ENCODE assay signal across 8 cellular contexts in the genomic region with DNA sequence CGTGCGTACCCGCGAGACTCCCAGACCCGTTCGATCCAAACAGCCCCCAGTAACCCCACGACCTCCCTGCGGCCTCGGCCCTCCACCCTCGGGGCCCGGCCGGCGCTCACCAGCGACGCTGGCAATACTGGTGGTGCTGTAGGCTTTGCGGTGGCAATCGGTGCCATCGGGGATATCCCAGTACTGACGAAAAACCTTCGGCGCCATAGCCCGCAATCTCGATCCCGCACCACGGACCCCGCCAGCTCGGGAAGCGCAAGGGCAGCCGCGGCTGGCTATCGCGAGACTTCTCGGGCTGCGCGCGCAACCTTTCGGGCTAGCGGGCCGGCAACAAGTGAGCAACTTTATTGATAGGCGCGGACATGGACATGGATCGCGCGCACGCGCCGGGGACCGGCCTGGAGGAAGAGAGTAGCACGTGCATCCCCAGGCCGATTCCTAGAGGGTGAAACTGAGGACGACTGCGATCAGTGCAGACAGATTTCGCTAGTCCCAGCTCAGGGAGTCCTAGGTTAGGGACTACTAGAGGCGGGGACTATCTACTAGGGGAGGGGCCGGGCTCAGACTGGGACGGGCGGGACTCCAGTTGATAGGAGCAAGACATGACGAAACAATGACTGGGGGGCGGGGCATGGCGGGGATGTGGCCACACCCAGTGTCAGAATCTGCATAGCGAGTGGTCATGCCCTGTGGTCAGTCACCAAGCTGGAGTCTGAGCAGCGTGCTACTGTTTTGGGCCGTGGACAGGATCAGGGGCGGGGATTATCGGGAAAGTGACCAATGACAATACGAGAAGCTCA. TPM values are rescaled to one million over a fixed set of nuclear protein-coding genes. Genes with fewer than 3 reads are reported as not detected.
A peak's percentile ranks its signal among the peaks of the same experiment; 100 is the strongest.
DNase-seq lines count a peak whose midpoint lies in the region; ATAC-seq and TF ChIP-seq lines count a peak whose summit lies in the region.

A gene (minus strand): TSS at position 289 of the 800 bp plus-strand sequence. CDS start 82 bp downstream, at position 207.

- peak within 1 kb of the TSS; percentile 94 for H3K4me3 Mint-ChIP-seq in activated naive CD4-positive, alpha-beta T cell treated with anti-CD3 and anti-CD28 coated beads for 36 hours

- ATAC-seq in HG02571 (IDR thresholded peaks at IDR 0.05; ENCODE audit: unreplicated experiment) = peak; percentile 39
- peak; percentile 84 for ATAC-seq in omental fat pad (ENCODE audit: low FRiP score)
- peak; percentile 70 for ATAC-seq in thoracic aorta (ENCODE audit: insufficient number of reproducible peaks, low FRiP score, low read depth)

- peaks cover 18 to 24% of the 10 kb centered on the region in 2 donors for H3K4me1 ChIP-seq in thoracic aorta (ENCODE audit: control insufficient read depth in 1 of 2, low read depth in 2 of 2)

- H3K9me3 Mint-ChIP-seq in activated naive CD4-positive, alpha-beta T cell treated with anti-CD3 and anti-CD28 coated beads for 36 hours = no peaks in the 10 kb centered on the region

- no peaks in the 10 kb centered on the region for H3K9me3 ChIP-seq in thoracic aorta

- intact Hi-C loops in activated naive CD4-positive, alpha-beta T cell treated with anti-CD3 and anti-CD28 coated beads for 36 hours (cut with micrococcal nuclease) = loop anchor here (1.0 to 5.0 kb wide), 12 partner anchors 46 to 557 kb away; a partner anchor contains a TSS

- TF ChIP-seq POLR2A in NB4 (IDR thresholded peaks at IDR 0.05; ENCODE audit: extremely low read depth, insufficient read length) = peak; percentile 86

- H3K27me3 Mint-ChIP-seq in activated naive CD4-positive, alpha-beta T cell treated with anti-CD3 and anti-CD28 coated beads for 36 hours (ENCODE audit: low read depth) = no peaks in the 10 kb centered on the region

- DNase-seq in GM06990 (ENCODE audit: extremely low read depth, insufficient read length) = peak; percentile 98
- peak; percentile 93 for DNase-seq in NB4 (ENCODE audit: low read depth)
- DNase-seq in SK-N-DZ (ENCODE audit: low spot score) = peak; percentile 93
- peak; percentile 98 for DNase-seq in activated naive CD4-positive, alpha-beta T cell treated with anti-CD3 and anti-CD28 coated beads for 36 hours
- DNase-seq in glomerular visceral epithelial cell (ENCODE audit: extremely low spot score) = peak; percentile 96
- peak; percentile 100 for DNase-seq in omental fat pad (ENCODE audit: low spot score)
- peak; percentile 99 for DNase-seq in thoracic aorta (ENCODE audit: low spot score)

- peak within 1 kb of the TSS; percentile 81 to 83 for H3K27ac ChIP-seq in thoracic aorta

- CTCF ChIA-PET in activated naive CD4-positive, alpha-beta T cell treated with anti-CD3 and anti-CD28 coated beads for 36 hours (lab: Charles Lee) = interaction anchor here (0.6 to 5.9 kb wide), 5 partner anchors 9 to 317 kb away, joined by 3 to 48 read pairs (median 4); a partner anchor contains a TSS

- peaks cover 6% of the 10 kb centered on the region for H3K36me3 Mint-ChIP-seq in activated naive CD4-positive, alpha-beta T cell treated with anti-CD3 and anti-CD28 coated beads for 36 hours (ENCODE audit: low read depth)

- peaks cover 7% of the 10 kb centered on the region for H3K36me3 ChIP-seq in GM06990 (ENCODE audit: control insufficient read depth, insufficient read depth, low read length)
- no peaks in the 10 kb centered on the region for H3K36me3 ChIP-seq in thoracic aorta

- H3K4me3 ChIP-seq in GM06990 (replicated peaks; ENCODE audit: low read depth, low read length) = peak within 1 kb of the TSS; percentile 99
- H3K4me3 ChIP-seq in NB4 (ENCODE audit: low read depth, low read length) = peak within 1 kb of the TSS; percentile 94
- H3K4me3 ChIP-seq in thoracic aorta = peak within 1 kb of the TSS; percentile 92

- peaks cover 37% of the 10 kb centered on the region for H3K4me1 Mint-ChIP-seq in activated naive CD4-positive, alpha-beta T cell treated with anti-CD3 and anti-CD28 coated beads for 36 hours (ENCODE audit: low read depth)

- TF ChIP-seq CTCF in GM06990 (IDR thresholded peaks at IDR 0.05; ENCODE audit: insufficient read depth, low read length, poor library complexity, severe bottlenecking) (no peak), NB4 (IDR thresholded peaks at IDR 0.05; ENCODE audit: low read depth, low read length) (no peak), omental fat pad (IDR thresholded peaks at IDR 0.05) (no peak), thoracic aorta (IDR thresholded peaks at IDR 0.05) (no peak)

- no peaks in the 10 kb centered on the region for H3K27me3 ChIP-seq in GM06990 (replicated peaks; ENCODE audit: control insufficient read depth, insufficient read depth, low read length)
- no peaks in the 10 kb centered on the region for H3K27me3 ChIP-seq in thoracic aorta (replicated peaks; ENCODE audit: insufficient read depth)

- H3K27ac Mint-ChIP-seq in activated naive CD4-positive, alpha-beta T cell treated with anti-CD3 and anti-CD28 coated beads for 36 hours = peak within 1 kb of the TSS; percentile 99

RNA-seq across cellular contexts. Expression of the gene that starts here (rescaled TPM):
- 265 and 332 TPM in 2 replicates for polyA plus RNA-seq in SK-N-DZ (2014; cell fraction: cytosol; rRNA removed)
- polyA plus RNA-seq in SK-N-DZ (2014; cell fraction: nucleus; rRNA removed) = 175 and 232 TPM in 2 replicates
- total RNA-seq in activated naive CD4-positive, alpha-beta T cell treated with anti-CD3 and anti-CD28 coated beads for 36 hours = 100 to 1,000 TPM; 226 to 228 TPM
- total RNA-seq in omental fat pad (100 to 1,000 TPM; 134 to 234 (median 190) TPM), thoracic aorta (100 to 1,000 TPM in 1 of 2 donors, 10 to 100 TPM in 1; 83.2 to 177 TPM)

Comparison
In these comparisons a context has a peak if more than half of its experiments do, and no peak if none do; other contexts are left out.
1. Peak in every context shown above with its lines: DNase-seq, ATAC-seq, H3K4me3 ChIP-seq and H3K27ac ChIP-seq.